ENCODE assay signal across 36 cellular contexts in genomic region chr12:69600804-69601203, GRCh38. TPM values are rescaled to one million over a fixed set of nuclear protein-coding genes. Genes with fewer than 3 reads are reported as not detected.
"Had no signal": no experiment of that assay in that cellular context is flagged by ENCODE, and none has a peak within 500 bp of the region (broad histone marks: within the 10 kb centered on the region; RNA-seq: fewer than 3 reads in every experiment).

No MANE protein-coding gene starts in this region.

- H3K27ac Mint-ChIP-seq: activated B cell treated with CpG ODN at 0.5 μM for 24 hours; activated CD4-positive, alpha-beta memory T cell treated with anti-CD3 and anti-CD28 coated beads for 36 hours; activated naive CD4-positive, alpha-beta T cell treated with anti-CD3 and anti-CD28 coated beads for 36 hours; activated naive CD8-positive, alpha-beta T cell treated with anti-CD3 and anti-CD28 coated beads for 36 hours; activated T-helper 1 cell treated with anti-CD3 and anti-CD28 coated beads, Interleukin-12 subunit alpha, Interleukin-12 subunit beta, Interleukin-2, Interleukin-4 antibody, amounts not matched to agents 30 ng/mL and 10 ng/mL and 1 ng/mL, durations not matched to agents 14 hours and 24 hours and 36 hours had no signal

- H3K27ac ChIP-seq: ascending aorta, Peyer's patch, VCaP had no signal

- H3K27me3 Mint-ChIP-seq: activated B cell treated with CpG ODN at 0.5 μM for 24 hours; activated CD4-positive, alpha-beta memory T cell treated with anti-CD3 and anti-CD28 coated beads for 36 hours; activated naive CD8-positive, alpha-beta T cell treated with anti-CD3 and anti-CD28 coated beads for 36 hours had no signal

- H3K4me1 ChIP-seq: ascending aorta had no signal

- H3K4me3 ChIP-seq: ascending aorta, Peyer's patch had no signal

- H3K9me3 Mint-ChIP-seq: activated B cell treated with CpG ODN at 0.5 μM for 24 hours; activated naive CD4-positive, alpha-beta T cell treated with anti-CD3 and anti-CD28 coated beads for 36 hours; activated naive CD8-positive, alpha-beta T cell treated with anti-CD3 and anti-CD28 coated beads for 36 hours had no signal

- H3K4me1 Mint-ChIP-seq: activated B cell treated with CpG ODN at 0.5 μM for 24 hours had no signal

- H3K27me3 ChIP-seq: ascending aorta, Peyer's patch had no signal

- H3K4me3 Mint-ChIP-seq: activated B cell treated with CpG ODN at 0.5 μM for 24 hours; activated CD4-positive, alpha-beta memory T cell treated with anti-CD3 and anti-CD28 coated beads for 36 hours; activated naive CD4-positive, alpha-beta T cell treated with anti-CD3 and anti-CD28 coated beads for 36 hours; activated naive CD8-positive, alpha-beta T cell treated with anti-CD3 and anti-CD28 coated beads for 36 hours; activated T-helper 1 cell treated with anti-CD3 and anti-CD28 coated beads, Interleukin-12 subunit alpha, Interleukin-12 subunit beta, Interleukin-2, Interleukin-4 antibody, amounts not matched to agents 30 ng/mL and 10 ng/mL and 1 ng/mL, durations not matched to agents 14 hours and 24 hours and 36 hours had no signal

- H3K9me3 ChIP-seq: ascending aorta, Peyer's patch had no signal

- DNase-seq: activated B cell treated with CpG ODN at 0.5 μM for 24 hours; activated CD4-positive, alpha-beta memory T cell treated with anti-CD3 and anti-CD28 coated beads for 36 hours; activated CD4-positive, alpha-beta T cell treated with anti-CD3 and anti-CD28 coated beads for 4 hours; activated CD4-positive, alpha-beta T cell treated with anti-CD3 and anti-CD28 coated beads, Interleukin-2, amount 50 U/mL, for 1 hour; activated CD4-positive, CD25-positive, alpha-beta regulatory T cell treated with anti-CD3 and anti-CD28 coated beads, Interleukin-2, amount 50 U/mL, for 72 hours; activated CD8-positive, alpha-beta memory T cell treated with anti-CD3 and anti-CD28 coated beads, Interleukin-2, amount 50 U/mL, for 4 hours; activated gamma-delta T cell treated with Interleukin-2 at 50 U/mL for 16 hours; activated naive CD4-positive, alpha-beta T cell treated with anti-CD3 and anti-CD28 coated beads for 36 hours; activated naive CD8-positive, alpha-beta T cell treated with anti-CD3 and anti-CD28 coated beads for 36 hours; activated T-cell treated with anti-CD3 and anti-CD28 coated beads for 4 hours; amygdala; caudate nucleus; cerebellar nuclear complex; Kasumi-1; KG1; MM.1S; MV-4-11; NCI-H1092; NCI-H1436 treated with DMSO at 0.1 percent for 48 hours; NCI-H1694 treated with DMSO at 0.1 percent for 48 hours; NCI-H2029; NCI-H345; NCI-H524 treated with DMSO at 0.1 percent for 48 hours; PC-3; Peyer's patch; RPMI8226; SIG-M5; SW 1271; T-helper 1 cell; T-helper 2 cell; T-helper 9 cell had no signal

- ATAC-seq: PC-3 had no signal

RNA-seq across cellular contexts. Expression of gene LRRC10, which starts 9.9 kb away (rescaled TPM):
- total RNA-seq: activated B cell treated with CpG ODN at 0.5 μM for 24 hours; activated CD4-positive, alpha-beta memory T cell treated with anti-CD3 and anti-CD28 coated beads for 36 hours; activated naive CD4-positive, alpha-beta T cell treated with anti-CD3 and anti-CD28 coated beads for 36 hours; activated naive CD8-positive, alpha-beta T cell treated with anti-CD3 and anti-CD28 coated beads for 36 hours; activated T-helper 1 cell treated with anti-CD3 and anti-CD28 coated beads, Interleukin-12 subunit alpha, Interleukin-12 subunit beta, Interleukin-2, Interleukin-4 antibody, amounts not matched to agents 30 ng/mL and 10 ng/mL and 1 ng/mL, durations not matched to agents 14 hours and 24 hours and 36 hours; ascending aorta; NCI-H460; PC-3; Peyer's patch; SK-MEL-5 had no signal
